ENCODE assay signal across 8 cellular contexts in the genomic region with DNA sequence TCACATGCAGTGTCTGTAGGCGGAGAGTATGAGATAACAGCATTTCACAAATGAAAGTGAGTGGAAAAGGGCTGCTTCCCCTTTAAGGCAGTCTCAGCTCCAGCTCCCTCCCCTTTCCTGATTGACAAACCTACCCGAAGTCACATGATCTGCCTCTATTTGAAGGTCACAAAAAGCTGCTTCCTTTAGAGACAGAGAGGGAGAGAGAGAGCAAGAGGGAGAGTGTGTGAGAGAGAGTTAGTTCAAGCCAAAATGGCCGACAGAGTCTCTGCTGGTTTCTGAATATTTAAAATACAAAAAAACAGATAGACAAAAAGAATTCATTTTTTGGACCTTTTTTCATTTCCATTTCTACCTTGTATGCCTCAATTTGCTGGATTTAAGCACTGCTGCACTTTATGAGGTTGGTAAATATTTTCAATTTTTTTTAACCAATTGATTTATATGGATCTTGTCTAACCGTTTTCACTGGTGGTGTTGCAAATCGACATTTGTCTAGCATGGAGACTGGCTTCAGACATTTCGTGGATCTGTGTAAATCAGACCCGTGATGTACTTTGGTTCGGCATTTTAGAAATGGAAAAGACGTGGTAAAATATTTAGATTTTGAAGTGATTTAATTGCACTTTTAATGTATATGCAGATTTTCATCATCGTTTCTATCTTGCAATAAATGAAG. TPM values are rescaled to one million over a fixed set of nuclear protein-coding genes. Genes with fewer than 3 reads are reported as not detected.
DNase-seq lines count a peak whose midpoint lies in the region; ATAC-seq and TF ChIP-seq lines count a peak whose summit lies in the region.

A gene with protein sequence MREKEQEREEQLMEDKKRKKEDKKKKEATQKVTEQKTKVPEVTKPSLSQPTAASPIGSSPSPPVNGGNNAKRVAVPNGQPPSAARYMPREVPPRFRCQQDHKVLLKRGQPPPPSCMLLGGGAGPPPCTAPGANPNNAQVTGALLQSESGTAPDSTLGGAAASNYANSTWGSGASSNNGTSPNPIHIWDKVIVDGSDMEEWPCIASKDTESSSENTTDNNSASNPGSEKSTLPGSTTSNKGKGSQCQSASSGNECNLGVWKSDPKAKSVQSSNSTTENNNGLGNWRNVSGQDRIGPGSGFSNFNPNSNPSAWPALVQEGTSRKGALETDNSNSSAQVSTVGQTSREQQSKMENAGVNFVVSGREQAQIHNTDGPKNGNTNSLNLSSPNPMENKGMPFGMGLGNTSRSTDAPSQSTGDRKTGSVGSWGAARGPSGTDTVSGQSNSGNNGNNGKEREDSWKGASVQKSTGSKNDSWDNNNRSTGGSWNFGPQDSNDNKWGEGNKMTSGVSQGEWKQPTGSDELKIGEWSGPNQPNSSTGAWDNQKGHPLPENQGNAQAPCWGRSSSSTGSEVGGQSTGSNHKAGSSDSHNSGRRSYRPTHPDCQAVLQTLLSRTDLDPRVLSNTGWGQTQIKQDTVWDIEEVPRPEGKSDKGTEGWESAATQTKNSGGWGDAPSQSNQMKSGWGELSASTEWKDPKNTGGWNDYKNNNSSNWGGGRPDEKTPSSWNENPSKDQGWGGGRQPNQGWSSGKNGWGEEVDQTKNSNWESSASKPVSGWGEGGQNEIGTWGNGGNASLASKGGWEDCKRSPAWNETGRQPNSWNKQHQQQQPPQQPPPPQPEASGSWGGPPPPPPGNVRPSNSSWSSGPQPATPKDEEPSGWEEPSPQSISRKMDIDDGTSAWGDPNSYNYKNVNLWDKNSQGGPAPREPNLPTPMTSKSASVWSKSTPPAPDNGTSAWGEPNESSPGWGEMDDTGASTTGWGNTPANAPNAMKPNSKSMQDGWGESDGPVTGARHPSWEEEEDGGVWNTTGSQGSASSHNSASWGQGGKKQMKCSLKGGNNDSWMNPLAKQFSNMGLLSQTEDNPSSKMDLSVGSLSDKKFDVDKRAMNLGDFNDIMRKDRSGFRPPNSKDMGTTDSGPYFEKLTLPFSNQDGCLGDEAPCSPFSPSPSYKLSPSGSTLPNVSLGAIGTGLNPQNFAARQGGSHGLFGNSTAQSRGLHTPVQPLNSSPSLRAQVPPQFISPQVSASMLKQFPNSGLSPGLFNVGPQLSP (N-terminal part only) (plus strand): TSS at position 188 of the 679 bp plus-strand sequence. CDS start 211 bp downstream, at position 399.

- peak; percentile 89 for TF ChIP-seq POLR2A in esophagus muscularis mucosa (IDR thresholded peaks at IDR 0.05; ENCODE audit: low read depth)

- TF ChIP-seq EP300 in Ishikawa (IDR thresholded peaks at IDR 0.05; ENCODE audit: borderline replicate concordance), result no peak
- TF ChIP-seq EP300 in esophagus muscularis mucosa (IDR thresholded peaks at IDR 0.05), result no peak

- intact Hi-C loops in esophagus muscularis mucosa (cut with DNase I), result no loop called here

- H3K27ac ChIP-seq in esophagus muscularis mucosa (replicated peaks in 1 of 4) (peak within 1 kb of the TSS; percentile 73 to 83 (median 80)), muscle layer of colon (ENCODE audit: low read depth, low read length) (peak within 1 kb of the TSS; percentile 98)

- H3K4me3 Mint-ChIP-seq in stimulated activated memory B cell treated with anti-CD40 and anti-IgM and Interleukin-4, amounts not matched to agents 10 μg/mL and 1 μg/mL and 100 μg/mL, for 72 hours, result peak within 1 kb of the TSS; percentile 80

- WGBS in esophagus muscularis mucosa, result under 1% methylated on average over 10 of the region's 10 CpGs

- no peaks in the 10 kb centered on the region for H3K27me3 Mint-ChIP-seq in stimulated activated memory B cell treated with anti-CD40 and anti-IgM and Interleukin-4, amounts not matched to agents 10 μg/mL and 1 μg/mL and 100 μg/mL, for 72 hours

- H3K9me3 ChIP-seq in esophagus muscularis mucosa, result no peaks in the 10 kb centered on the region
- H3K9me3 ChIP-seq in muscle layer of colon (ENCODE audit: low read length), result no peaks in the 10 kb centered on the region

- H3K27me3 ChIP-seq in esophagus muscularis mucosa, result no peaks in the 10 kb centered on the region
- H3K27me3 ChIP-seq in muscle layer of colon (ENCODE audit: control insufficient read depth in 1 of 2, insufficient read depth in 2 of 2, low read length in 2 of 2), result no peaks in the 10 kb centered on the region

- peaks cover 46 to 67% (median 64%) of the 10 kb centered on the region in 4 donors for H3K4me1 ChIP-seq in esophagus muscularis mucosa
- peaks cover 46% of the 10 kb centered on the region for H3K4me1 ChIP-seq in muscle layer of colon (ENCODE audit: insufficient read depth, low read length)

- no peaks in the 10 kb centered on the region for H3K36me3 Mint-ChIP-seq in stimulated activated memory B cell treated with anti-CD40 and anti-IgM and Interleukin-4, amounts not matched to agents 10 μg/mL and 1 μg/mL and 100 μg/mL, for 72 hours

- TF ChIP-seq RAD21 in Ishikawa (IDR thresholded peaks at IDR 0.05; ENCODE audit: low read depth), result no peak; the same call in 1 of the 2 replicates

- H3K27ac Mint-ChIP-seq in stimulated activated memory B cell treated with anti-CD40 and anti-IgM and Interleukin-4, amounts not matched to agents 10 μg/mL and 1 μg/mL and 100 μg/mL, for 72 hours, result peak within 1 kb of the TSS; percentile 78

- TF ChIP-seq CTCF in esophagus muscularis mucosa (IDR thresholded peaks at IDR 0.05), result no peak

- H3K36me3 ChIP-seq in esophagus muscularis mucosa (no peaks in the 10 kb centered on the region), muscle layer of colon (ENCODE audit: insufficient read depth, low read length) (no peaks in the 10 kb centered on the region)

- DNase-seq in DMS153 treated with DMSO at 0.1 percent for 48 hours (lab: John Stamatoyannopoulos, UW; ENCODE audit: unreplicated experiment), result peak; percentile 94
- peak; percentile 64 for DNase-seq in OCI-M2 (lab: John Stamatoyannopoulos, UW; ENCODE audit: unreplicated experiment)
- DNase-seq in activated T-cell treated with anti-CD3 and anti-CD28 coated beads, Interleukin-2, amount 50 U/mL, for 1 hour, result peak; percentile 38
- peak; percentile 95 for DNase-seq in esophagus muscularis mucosa (ENCODE audit: extremely low spot score)

- H3K9ac ChIP-seq in muscle layer of colon (ENCODE audit: low read length), result peak within 1 kb of the TSS; percentile 73

- H3K4me1 Mint-ChIP-seq in stimulated activated memory B cell treated with anti-CD40 and anti-IgM and Interleukin-4, amounts not matched to agents 10 μg/mL and 1 μg/mL and 100 μg/mL, for 72 hours, result peaks cover 58% of the 10 kb centered on the region

- ATAC-seq in GM21529 (IDR thresholded peaks at IDR 0.05; ENCODE audit: unreplicated experiment), result peak; percentile 64
- peak; percentile 98 for ATAC-seq in stimulated activated memory B cell treated with anti-CD40 and anti-IgM and Interleukin-4, amounts not matched to agents 10 μg/mL and 1 μg/mL and 100 μg/mL, for 72 hours

- H3K9me3 Mint-ChIP-seq in stimulated activated memory B cell treated with anti-CD40 and anti-IgM and Interleukin-4, amounts not matched to agents 10 μg/mL and 1 μg/mL and 100 μg/mL, for 72 hours, result no peaks in the 10 kb centered on the region

- peak within 1 kb of the TSS; percentile 48 to 68 (median 64) for H3K4me3 ChIP-seq in esophagus muscularis mucosa
- peak within 1 kb of the TSS; percentile 75 to 89 for H3K4me3 ChIP-seq in muscle layer of colon (ENCODE audit: low read depth in 1 of 2, low read length in 2 of 2)

TF ChIP-seq in Ishikawa, 13 proteins besides CTCF, POLR2A, EP300 and RAD21 (continues in another document):
- TF ChIP-seq, protein P1, sequence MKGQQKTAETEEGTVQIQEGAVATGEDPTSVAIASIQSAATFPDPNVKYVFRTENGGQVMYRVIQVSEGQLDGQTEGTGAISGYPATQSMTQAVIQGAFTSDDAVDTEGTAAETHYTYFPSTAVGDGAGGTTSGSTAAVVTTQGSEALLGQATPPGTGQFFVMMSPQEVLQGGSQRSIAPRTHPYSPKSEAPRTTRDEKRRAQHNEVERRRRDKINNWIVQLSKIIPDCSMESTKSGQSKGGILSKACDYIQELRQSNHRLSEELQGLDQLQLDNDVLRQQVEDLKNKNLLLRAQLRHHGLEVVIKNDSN (IDR thresholded peaks at IDR 0.05), result peak; percentile 95
- TF ChIP-seq TCF12 (IDR thresholded peaks at IDR 0.05; ENCODE audit: low read depth) (no peak), TEAD4 (IDR thresholded peaks at IDR 0.05) (peak; percentile 49; the same call in 1 of the 2 replicates), ZBTB7A (IDR thresholded peaks at IDR 0.05; ENCODE audit: low read depth) (no peak), CREB1 (IDR thresholded peaks at IDR 0.05; ENCODE audit: low read depth) (no peak), FOXM1 (IDR thresholded peaks at IDR 0.05; ENCODE audit: borderline replicate concordance, low read depth) (peak; percentile 52; the same call in 1 of the 2 replicates), YY1 (IDR thresholded peaks at IDR 0.05; ENCODE audit: low read depth) (peak; percentile 94), CEBPB (IDR thresholded peaks at IDR 0.05) (no peak; the same call in 1 of the 2 replicates)
- TF ChIP-seq, protein P2, sequence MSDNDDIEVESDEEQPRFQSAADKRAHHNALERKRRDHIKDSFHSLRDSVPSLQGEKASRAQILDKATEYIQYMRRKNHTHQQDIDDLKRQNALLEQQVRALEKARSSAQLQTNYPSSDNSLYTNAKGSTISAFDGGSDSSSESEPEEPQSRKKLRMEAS (IDR thresholded peaks at IDR 0.05), result no peak; the same call in none of the 2 replicates
- TF ChIP-seq, protein P3, sequence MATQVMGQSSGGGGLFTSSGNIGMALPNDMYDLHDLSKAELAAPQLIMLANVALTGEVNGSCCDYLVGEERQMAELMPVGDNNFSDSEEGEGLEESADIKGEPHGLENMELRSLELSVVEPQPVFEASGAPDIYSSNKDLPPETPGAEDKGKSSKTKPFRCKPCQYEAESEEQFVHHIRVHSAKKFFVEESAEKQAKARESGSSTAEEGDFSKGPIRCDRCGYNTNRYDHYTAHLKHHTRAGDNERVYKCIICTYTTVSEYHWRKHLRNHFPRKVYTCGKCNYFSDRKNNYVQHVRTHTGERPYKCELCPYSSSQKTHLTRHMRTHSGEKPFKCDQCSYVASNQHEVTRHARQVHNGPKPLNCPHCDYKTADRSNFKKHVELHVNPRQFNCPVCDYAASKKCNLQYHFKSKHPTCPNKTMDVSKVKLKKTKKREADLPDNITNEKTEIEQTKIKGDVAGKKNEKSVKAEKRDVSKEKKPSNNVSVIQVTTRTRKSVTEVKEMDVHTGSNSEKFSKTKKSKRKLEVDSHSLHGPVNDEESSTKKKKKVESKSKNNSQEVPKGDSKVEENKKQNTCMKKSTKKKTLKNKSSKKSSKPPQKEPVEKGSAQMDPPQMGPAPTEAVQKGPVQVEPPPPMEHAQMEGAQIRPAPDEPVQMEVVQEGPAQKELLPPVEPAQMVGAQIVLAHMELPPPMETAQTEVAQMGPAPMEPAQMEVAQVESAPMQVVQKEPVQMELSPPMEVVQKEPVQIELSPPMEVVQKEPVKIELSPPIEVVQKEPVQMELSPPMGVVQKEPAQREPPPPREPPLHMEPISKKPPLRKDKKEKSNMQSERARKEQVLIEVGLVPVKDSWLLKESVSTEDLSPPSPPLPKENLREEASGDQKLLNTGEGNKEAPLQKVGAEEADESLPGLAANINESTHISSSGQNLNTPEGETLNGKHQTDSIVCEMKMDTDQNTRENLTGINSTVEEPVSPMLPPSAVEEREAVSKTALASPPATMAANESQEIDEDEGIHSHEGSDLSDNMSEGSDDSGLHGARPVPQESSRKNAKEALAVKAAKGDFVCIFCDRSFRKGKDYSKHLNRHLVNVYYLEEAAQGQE (IDR thresholded peaks at IDR 0.05; ENCODE audit: low read depth), result no peak

RNA-seq across cellular contexts. Expression of the gene that starts here (rescaled TPM):
- 10 to 100 TPM; 34.5 to 57.0 (median 45.4) TPM for total RNA-seq in esophagus muscularis mucosa

Comparison
In these comparisons a context has a peak if more than half of its experiments do, and no peak if none do; other contexts are left out.
1. Peak in every context shown above with its lines: DNase-seq, ATAC-seq, H3K4me3 ChIP-seq and H3K27ac ChIP-seq.
2. DNase-seq: peak in every context shown above with its lines; median percentile 95 in esophagus muscularis mucosa; 94 in DMS153 treated with DMSO at 0.1 percent for 48 hours; 64 in OCI-M2; 38 in activated T-cell treated with anti-CD3 and anti-CD28 coated beads, Interleukin-2, amount 50 U/mL, for 1 hour.